26 cellular contexts compared by ENCODE assay signal in genomic region chr10:25952857-25953256, GRCh38. TPM values are rescaled to one million over a fixed set of nuclear protein-coding genes. Genes with fewer than 3 reads are reported as not detected.
A peak's percentile ranks its signal among the peaks of the same experiment; 100 is the strongest.
DNase-seq lines count a peak whose midpoint lies in the region; ATAC-seq, FAIRE-seq and TF ChIP-seq lines count a peak whose summit lies in the region.
"Had no signal": no experiment of that assay in that cellular context is flagged by ENCODE, and none has a peak within 500 bp of the region (broad histone marks: within the 10 kb centered on the region; RNA-seq: fewer than 3 reads in every experiment).

No MANE protein-coding gene starts in this region.

- POLR2A ChIA-PET in HepG2 (lab: Yijun Ruan, JAX) = no interaction called here
- POLR2A ChIA-PET in CD4-positive, alpha-beta memory T cell (lab: Charles Lee; ENCODE audit: partially characterized antibody) = no interaction called here

- no peak overlapping the region for H3K4me3 ChIP-seq in HepG2 (replicated peaks in 1 of 3; ENCODE audit: insufficient read depth in 1 of 3, low read depth in 2 of 3, low read length in 3 of 3)
- no peak overlapping the region for H3K4me3 ChIP-seq in CD4-positive, alpha-beta memory T cell (ENCODE audit: low read length in 2 of 2)
- H3K4me3 ChIP-seq: breast epithelium, coronary artery, SJCRH30, thoracic aorta had no signal

- H3K9ac ChIP-seq in HepG2 (ENCODE audit: insufficient read depth, low read depth, low read length) = no peak overlapping the region

- no peak for TF ChIP-seq POLR2A in HepG2 (IDR thresholded peaks at IDR 0.05; ENCODE audit: insufficient read depth in 1 of 2, low read depth in 2 of 2, low read length in 2 of 2)

- intact Hi-C loops in HepG2 (cut with micrococcal nuclease; ENCODE audit: unreplicated experiment) = no loop called here
- intact Hi-C loops in CD4-positive, alpha-beta memory T cell (cut with micrococcal nuclease) = no loop called here

- 0% methylated on average over 2 of the region's 2 CpGs for WGBS in HepG2 (ENCODE audit: low lambda C conversion rate)

- no peak overlapping the region for H2AFZ ChIP-seq in HepG2 (ENCODE audit: low read length)

- H3K27me3 Mint-ChIP-seq in CD4-positive, alpha-beta memory T cell = no peaks in the 10 kb centered on the region
- H3K27me3 Mint-ChIP-seq in stimulated activated naive CD8-positive, alpha-beta T cell treated with anti-CD3 and anti-CD28 coated beads, Interleukin-15, amount 100 ng/mL, for 72 hours = peaks cover 13% of the 10 kb centered on the region

- H3K4me1 ChIP-seq in HepG2 (ENCODE audit: insufficient read depth, low read length) = no peaks in the 10 kb centered on the region
- H3K4me1 ChIP-seq in CD4-positive, alpha-beta memory T cell (ENCODE audit: insufficient read depth, low read length) = no peaks in the 10 kb centered on the region
- H3K4me1 ChIP-seq: breast epithelium, SJCRH30 had no signal

- TF ChIP-seq CTCF in HepG2 (CRISPR knock-in tag; IDR thresholded peaks at IDR 0.05) = no peak

- H3K27me3 ChIP-seq in HepG2 (ENCODE audit: control insufficient read depth in 1 of 2, insufficient read depth in 2 of 2, low read length in 2 of 2) = no peaks in the 10 kb centered on the region
- H3K27me3 ChIP-seq in CD4-positive, alpha-beta memory T cell (ENCODE audit: insufficient read depth, low read length) = no peaks in the 10 kb centered on the region
- H3K27me3 ChIP-seq: breast epithelium, SJCRH30 had no signal

- no peak for FAIRE-seq in HepG2 (lab: Jason Lieb, UNC)
- FAIRE-seq: HTR-8/SVneo, keratinocyte had no signal

- CTCF ChIA-PET in HepG2 (lab: Yijun Ruan, JAX; ENCODE audit: low intra/inter-chr PET ratio, low total read pairs) = no interaction called here
- CTCF ChIA-PET in CD4-positive, alpha-beta memory T cell (lab: Charles Lee; ENCODE audit: partially characterized antibody) = interaction anchor here (0.7 kb wide), 1 partner anchor 839 kb away, joined by 3 read pairs; no protein-coding TSS in a partner anchor

- no peaks in the 10 kb centered on the region for H3K36me3 Mint-ChIP-seq in CD4-positive, alpha-beta memory T cell

- H3K27ac ChIP-seq in HepG2 (ENCODE audit: extremely low read length, insufficient read depth, low read length) = no peak overlapping the region
- no peak overlapping the region for H3K27ac ChIP-seq in CD4-positive, alpha-beta memory T cell (ENCODE audit: low read depth, low read length)
- H3K27ac ChIP-seq: breast epithelium, coronary artery, SJCRH30, thoracic aorta had no signal

- peak; percentile 57 for ATAC-seq in GM18498 (IDR thresholded peaks at IDR 0.05; ENCODE audit: unreplicated experiment)
- ATAC-seq in GM19351 (IDR thresholded peaks at IDR 0.05; ENCODE audit: unreplicated experiment) = peak; percentile 84
- ATAC-seq in HG03103 (IDR thresholded peaks at IDR 0.05; ENCODE audit: low read depth, unreplicated experiment) = peak; percentile 63
- ATAC-seq in HepG2 = no peak
- no peak for ATAC-seq in stimulated activated naive CD8-positive, alpha-beta T cell treated with anti-CD3 and anti-CD28 coated beads, Interleukin-15, amount 100 ng/mL, for 72 hours
- ATAC-seq: right cardiac atrium had no signal

- TF ChIP-seq EP300 in HepG2 (IDR thresholded peaks at IDR 0.05; ENCODE audit: low read depth in 2 of 2, low read length in 2 of 2) = no peak
- TF ChIP-seq EP300 in HepG2 (CRISPR knock-in tag; IDR thresholded peaks at IDR 0.05; ENCODE audit: borderline replicate concordance) = no peak

- no peaks in the 10 kb centered on the region for H3K79me2 ChIP-seq in HepG2 (ENCODE audit: insufficient read depth, low read length)

- no peaks in the 10 kb centered on the region for H3K36me3 ChIP-seq in HepG2 (replicated peaks in 1 of 2; ENCODE audit: control insufficient read depth in 1 of 2, insufficient read depth in 2 of 2, low read length in 2 of 2)
- no peaks in the 10 kb centered on the region for H3K36me3 ChIP-seq in CD4-positive, alpha-beta memory T cell (ENCODE audit: insufficient read depth, low read length)
- H3K36me3 ChIP-seq: breast epithelium, SJCRH30, thoracic aorta had no signal

- in situ Hi-C loops in HepG2 (cut with HindIII; ENCODE audit: extremely low pct_ligation_motif_present, low pct_unique_long_range_greater_than_20kb) = no loop called here

- H4K20me1 ChIP-seq in HepG2 (ENCODE audit: insufficient read depth, low read length) = no peaks in the 10 kb centered on the region

- H3K9me3 ChIP-seq in HepG2 (ENCODE audit: low read length) = no peaks in the 10 kb centered on the region
- no peaks in the 10 kb centered on the region for H3K9me3 ChIP-seq in CD4-positive, alpha-beta memory T cell (ENCODE audit: control insufficient read depth in 1 of 2, low read length in 2 of 2)
- H3K9me3 ChIP-seq: breast epithelium, SJCRH30, thoracic aorta had no signal

- no peak overlapping the region for H3K4me2 ChIP-seq in HepG2 (ENCODE audit: low read depth, low read length)

- DNase-seq in NCI-H2227 (lab: John Stamatoyannopoulos, UW; ENCODE audit: unreplicated experiment) = peak; percentile 55
- no peak for DNase-seq in hypothalamus (lab: John Stamatoyannopoulos, UW)
- no peak for DNase-seq in HepG2 (ENCODE audit: low spot score)
- DNase-seq in CD4-positive, alpha-beta memory T cell = no peak
- DNase-seq in stimulated activated naive CD8-positive, alpha-beta T cell treated with anti-CD3 and anti-CD28 coated beads, Interleukin-15, amount 100 ng/mL, for 72 hours = no peak
- DNase-seq: activated CD4-positive, alpha-beta T cell treated with anti-CD3 and anti-CD28 coated beads, Interleukin-2, amount 50 U/mL, for 1 hour; activated CD8-positive, alpha-beta memory T cell treated with anti-CD3 and anti-CD28 coated beads, Interleukin-2, amount 50 U/mL, for 48 hours; activated effector memory CD4-positive, alpha-beta T cell treated with anti-CD3 and anti-CD28 coated beads, Interleukin-2, amount 50 U/mL, for 16 hours; CD4-positive, alpha-beta T cell; DND-41; naive B cell; NCI-H524; right cardiac atrium; SJCRH30 had no signal

- H3K4me1 Mint-ChIP-seq in CD4-positive, alpha-beta memory T cell = no peaks in the 10 kb centered on the region
- no peaks in the 10 kb centered on the region for H3K4me1 Mint-ChIP-seq in stimulated activated naive CD8-positive, alpha-beta T cell treated with anti-CD3 and anti-CD28 coated beads, Interleukin-15, amount 100 ng/mL, for 72 hours
- H3K4me1 Mint-ChIP-seq: naive B cell had no signal

- no peak overlapping the region for H3K27ac Mint-ChIP-seq in CD4-positive, alpha-beta memory T cell
- no peak overlapping the region for H3K27ac Mint-ChIP-seq in stimulated activated naive CD8-positive, alpha-beta T cell treated with anti-CD3 and anti-CD28 coated beads, Interleukin-15, amount 100 ng/mL, for 72 hours
- H3K27ac Mint-ChIP-seq: CD4-positive, alpha-beta T cell; naive B cell had no signal

- TF ChIP-seq RAD21 in HepG2 (CRISPR knock-in tag; IDR thresholded peaks at IDR 0.05) = no peak

- no TSS peak for BruUV-seq in HepG2 (replicated peaks; lab: Mats Ljungman, UMichigan)

- no peak overlapping the region for H3K4me3 Mint-ChIP-seq in CD4-positive, alpha-beta memory T cell
- H3K4me3 Mint-ChIP-seq in stimulated activated naive CD8-positive, alpha-beta T cell treated with anti-CD3 and anti-CD28 coated beads, Interleukin-15, amount 100 ng/mL, for 72 hours = no peak overlapping the region
- H3K4me3 Mint-ChIP-seq: CD4-positive, alpha-beta T cell; naive B cell had no signal

- peaks cover 5 to 11% (median 8%) of the 10 kb centered on the region in 8 donors for H3K9me3 Mint-ChIP-seq in CD4-positive, alpha-beta memory T cell
- H3K9me3 Mint-ChIP-seq in stimulated activated naive CD8-positive, alpha-beta T cell treated with anti-CD3 and anti-CD28 coated beads, Interleukin-15, amount 100 ng/mL, for 72 hours = peaks cover 10 to 14% of the 10 kb centered on the region in 2 donors

TF ChIP-seq in HepG2, 621 proteins besides CTCF, POLR2A, EP300 and RAD21:
- no peak for TF ChIP-seq CBX5 (CRISPR knock-in tag; IDR thresholded peaks at IDR 0.05; ENCODE audit: borderline replicate concordance)
- no peak for TF ChIP-seq ZNF7 (CRISPR knock-in tag; IDR thresholded peaks at IDR 0.05)

RNA-seq across cellular contexts. Expression of gene MYO3A, which starts 18.8 kb away (rescaled TPM):
- total RNA-seq in HepG2 (2016; rRNA removed; fragmentation: Illumina TruSeq; extraction: Trizol) = not detected in 2 replicates
- not detected in 2 replicates for total RNA-seq in HepG2 (2016; cell fraction: cytosol; rRNA removed; fragmentation: Illumina TruSeq; extraction: Trizol; ENCODE audit: low read depth)
- total RNA-seq in HepG2 (2016; cell fraction: insoluble cytoplasmic fraction; rRNA removed; fragmentation: Illumina TruSeq; extraction: Trizol) = not detected in 2 replicates
- not detected in 2 replicates for total RNA-seq in HepG2 (2016; cell fraction: membrane; rRNA removed; fragmentation: Illumina TruSeq; extraction: Trizol)
- not detected in 2 replicates for total RNA-seq in HepG2 (2016; cell fraction: nucleus; rRNA removed; fragmentation: Illumina TruSeq; extraction: Trizol)
- not detected in 2 replicates for polyA plus RNA-seq in HepG2 (2011; rRNA removed)
- polyA plus RNA-seq in HepG2 (2011; cell fraction: cytosol; rRNA removed) = not detected in 2 replicates
- not detected in 2 replicates for polyA plus RNA-seq in HepG2 (2011; cell fraction: nucleus; rRNA removed)
- polyA plus RNA-seq in HepG2 (2012) = not detected in 2 replicates
- not detected in 2 replicates for polyA plus RNA-seq in HepG2 (2016; cell fraction: cytosol; fragmentation: Illumina TruSeq; extraction: Trizol; ENCODE audit: low read depth)
- polyA plus RNA-seq in HepG2 (2016; cell fraction: insoluble cytoplasmic fraction; fragmentation: Illumina TruSeq; extraction: Trizol; ENCODE audit: low read depth) = not detected in 2 replicates
- not detected in 2 replicates for polyA plus RNA-seq in HepG2 (2016; cell fraction: membrane; fragmentation: Illumina TruSeq; extraction: Trizol; ENCODE audit: low read depth)
- not detected in 2 replicates for polyA plus RNA-seq in HepG2 (2016; cell fraction: nucleus; fragmentation: Illumina TruSeq; extraction: Trizol; ENCODE audit: insufficient read depth, low read depth)
- not detected in 2 replicates for polyA minus RNA-seq in HepG2 (2011; rRNA and poly(A)+ RNA removed; ENCODE audit: low replicate concordance)
- not detected in 2 replicates for polyA minus RNA-seq in HepG2 (2011; cell fraction: cytosol; rRNA and poly(A)+ RNA removed)
- polyA minus RNA-seq in HepG2 (2011; cell fraction: nucleus; rRNA and poly(A)+ RNA removed) = not detected in 2 replicates
- total RNA-seq in CD4-positive, alpha-beta memory T cell = not detected
- not detected for polyA plus RNA-seq in CD4-positive, alpha-beta memory T cell
- total RNA-seq: CD4-positive, alpha-beta T cell; LHCN-M2; OCI-LY7; osteocyte; right cardiac atrium; SJCRH30; T-helper 1 cell treated with Interleukin-12 subunit alpha and Interleukin-12 subunit beta and Interleukin-4 antibody, amounts not matched to agents 30 ng/mL and 1 ng/mL, for 36 hours had no signal
- polyA plus RNA-seq: keratinocyte had no signal

Comparison
In these comparisons a context has a peak if more than half of its experiments do, and no peak if none do; other contexts are left out.
1. ATAC-seq: peak in GM18498 (single experiment), GM19351 (single experiment) and HG03103 (single experiment); none in HepG2 (single experiment) and stimulated activated naive CD8-positive, alpha-beta T cell treated with anti-CD3 and anti-CD28 coated beads, Interleukin-15, amount 100 ng/mL, for 72 hours (single experiment).